Comparison of ENCODE assay signal across 10 cellular contexts in genomic region chr5:138654281-138654867, GRCh38.
A peak's percentile ranks its signal among the peaks of the same experiment; 100 is the strongest.
DNase-seq lines count a peak whose midpoint lies in the region; ATAC-seq and TF ChIP-seq lines count a peak whose summit lies in the region.
"Had no signal": no experiment of that assay in that cellular context is flagged by ENCODE, and none has a peak within 500 bp of the region (broad histone marks: within the 10 kb centered on the region; RNA-seq: fewer than 3 reads in every experiment).

No MANE protein-coding gene starts in this region.

- CTCF ChIA-PET in mammary epithelial cell (lab: Charles Lee; ENCODE audit: low non-redundant PET), result interaction anchor here (0.7 kb wide), 1 partner anchor 603 kb away, joined by 4 read pairs; no protein-coding TSS in a partner anchor
- CTCF ChIA-PET in IMR-90 (lab: Yijun Ruan, JAX), result interaction anchor here (1.2 kb wide), 1 partner anchor 620 kb away, joined by 3 read pairs; no protein-coding TSS in a partner anchor

- 72% methylated on average over 6 of the region's 8 CpGs for WGBS in mammary epithelial cell (ENCODE audit: low coverage, missing lambda C conversion rate)
- 0% methylated on average over 1 of the region's 8 CpGs; no CpG with 5 or more reads in 1 of the 2 experiments for WGBS in IMR-90 (ENCODE audit: extremely low coverage in 2 of 2, insufficient read length in 1 of 2), 2 experiments

- H3K36me3 ChIP-seq in mammary epithelial cell (ENCODE audit: insufficient read depth, low read length), result no peaks in the 10 kb centered on the region
- H3K36me3 ChIP-seq in breast epithelium, result no peaks in the 10 kb centered on the region
- no peaks in the 10 kb centered on the region for H3K36me3 ChIP-seq in IMR-90 (ENCODE audit: control insufficient read depth, insufficient read depth, low read length)

- intact Hi-C loops in mammary epithelial cell (cut with micrococcal nuclease), result loop anchor here (10.0 kb wide), 1 partner anchor 250 kb away; no protein-coding TSS in a partner anchor
- intact Hi-C loops in breast epithelium (cut with DNase I; ENCODE audit: low total_unique reads), result no loop called here
- intact Hi-C loops in IMR-90 (cut with micrococcal nuclease), result no loop called here

- no peaks in the 10 kb centered on the region for H3K79me2 ChIP-seq in mammary epithelial cell (ENCODE audit: insufficient read depth, low read length)

- no peak for TF ChIP-seq RAD21 in IMR-90 (IDR thresholded peaks at IDR 0.05; ENCODE audit: low read length)

- H2AFZ ChIP-seq in mammary epithelial cell (ENCODE audit: low read depth, low read length) (no peak overlapping the region), IMR-90 (replicated peaks; ENCODE audit: low read length, poor library complexity) (no peak overlapping the region)

- no peaks in the 10 kb centered on the region for H3K9me3 ChIP-seq in mammary epithelial cell (replicated peaks; ENCODE audit: insufficient read depth, low read length)
- H3K9me3 ChIP-seq in breast epithelium, result no peaks in the 10 kb centered on the region
- H3K9me3 ChIP-seq in IMR-90 (ENCODE audit: control insufficient read depth, insufficient read depth, low read length), result no peaks in the 10 kb centered on the region

- no TSS peak for BruUV-seq in mammary epithelial cell (replicated peaks; lab: Mats Ljungman, UMichigan)
- no TSS peak for BruUV-seq in IMR-90 (replicated peaks; lab: Mats Ljungman, UMichigan)

- H2BK120ac ChIP-seq in IMR-90 (ENCODE audit: low read depth, low read length), result no peak overlapping the region

- no peak overlapping the region for H3K4ac ChIP-seq in IMR-90 (ENCODE audit: low read depth, low read length)

- H4K91ac ChIP-seq in IMR-90 (ENCODE audit: insufficient read depth, low read depth, low read length), result no peak overlapping the region

- TF ChIP-seq POLR2A in breast epithelium (IDR thresholded peaks at IDR 0.05) (no peak), IMR-90 (IDR thresholded peaks at IDR 0.05; ENCODE audit: low read depth, low read length) (no peak)

- H3K56ac ChIP-seq in IMR-90 (ENCODE audit: extremely low read depth, insufficient read depth, low read length), result no peak overlapping the region

- no peak overlapping the region for H3K23ac ChIP-seq in IMR-90 (ENCODE audit: low read depth, low read length)

- H3K79me1 ChIP-seq in IMR-90 (ENCODE audit: low read depth in 1 of 2, low read length in 2 of 2), result no peaks in the 10 kb centered on the region

- no peak overlapping the region for H2AK9ac ChIP-seq in IMR-90 (replicated peaks; ENCODE audit: low read depth, low read length, poor library complexity)

- DNase-seq in mammary epithelial cell, result peak; percentile 55
- no peak for DNase-seq in breast epithelium (ENCODE audit: low spot score in 2 of 2)
- peak; percentile 78 for DNase-seq in IMR-90
- DNase-seq in activated CD8-positive, alpha-beta memory T cell treated with anti-CD3 and anti-CD28 coated beads for 1 hour (ENCODE audit: extremely low read depth in 1 of 2, low read depth in 1 of 2), result peak; percentile 37 to 40
- DNase-seq in glomerular visceral epithelial cell (ENCODE audit: extremely low spot score), result peak; percentile 93
- peak; percentile 58 to 71 for DNase-seq in stimulated activated CD8-positive, alpha-beta memory T cell treated with anti-CD3 and anti-CD28 coated beads, Interleukin-4, amount 100 ng/mL, for 4 hours (ENCODE audit: low read depth in 2 of 2, low spot score in 1 of 2)
- no peak for DNase-seq in LoVo (ENCODE audit: low spot score)
- no peak for DNase-seq in iPS-NIHi11 (ENCODE audit: low spot score)

- H3K14ac ChIP-seq in IMR-90 (replicated peaks; ENCODE audit: low read depth, low read length), result no peak overlapping the region

- ATAC-seq in IMR-90 (ENCODE audit: low read depth), result peak; percentile 66

- H3K9ac ChIP-seq in mammary epithelial cell (ENCODE audit: insufficient read depth, low read length), result no peak overlapping the region
- H3K9ac ChIP-seq in IMR-90 (ENCODE audit: low read depth, low read length), result no peak overlapping the region

- H3K27ac ChIP-seq in mammary epithelial cell (ENCODE audit: insufficient read depth, low read depth, low read length) (no peak overlapping the region), breast epithelium (no peak overlapping the region), IMR-90 (ENCODE audit: insufficient read depth, low read length) (no peak overlapping the region)
- H3K27ac ChIP-seq: C4-2B, epithelial cell of prostate had no signal

- dilution Hi-C loops in mammary epithelial cell (cut with HindIII; ENCODE audit: low sequenced_read_pairs), result no loop called here
- dilution Hi-C loops in IMR-90 (cut with HindIII; ENCODE audit: low sequenced_read_pairs, unreplicated experiment), result no loop called here

- TF ChIP-seq CTCF in mammary epithelial cell (conservative IDR thresholded peaks at IDR 0.05 in 1 of 2, IDR thresholded peaks at IDR 0.05 in 1 of 2; ENCODE audit: extremely low read depth in 1 of 2, insufficient read depth in 1 of 2, low read depth in 1 of 2, low read length in 2 of 2) (no peak), breast epithelium (IDR thresholded peaks at IDR 0.05) (no peak), IMR-90 (conservative IDR thresholded peaks at IDR 0.05; ENCODE audit: low read depth, low read length) (no peak)

- H4K20me1 ChIP-seq in mammary epithelial cell (ENCODE audit: insufficient read depth, low read length), result no peaks in the 10 kb centered on the region
- H4K20me1 ChIP-seq in IMR-90 (ENCODE audit: insufficient read depth, low read length), result peaks cover 4% of the 10 kb centered on the region; the same call in 1 of the 2 replicates

- H3K18ac ChIP-seq in IMR-90 (ENCODE audit: low read depth, low read length), result no peak overlapping the region

- H3K4me3 ChIP-seq in mammary epithelial cell (replicated peaks in 1 of 3; ENCODE audit: insufficient read depth in 1 of 3, low read depth in 2 of 3, low read length in 3 of 3), result no peak overlapping the region
- no peak overlapping the region for H3K4me3 ChIP-seq in breast epithelium
- H3K4me3 ChIP-seq in IMR-90 (ENCODE audit: insufficient read depth, low read depth, low read length), result no peak overlapping the region

- no peaks in the 10 kb centered on the region for H3K9me1 ChIP-seq in IMR-90 (ENCODE audit: insufficient read depth, low read length)

- H2BK5ac ChIP-seq in IMR-90 (ENCODE audit: low read depth, low read length, poor library complexity, severe bottlenecking), result no peak overlapping the region

- H2AK5ac ChIP-seq in IMR-90 (ENCODE audit: low read depth, low read length), result no peak overlapping the region

- H4K8ac ChIP-seq in IMR-90 (ENCODE audit: low read depth in 2 of 2, low read length in 2 of 2), result no peak overlapping the region

- no peaks in the 10 kb centered on the region for H3K27me3 ChIP-seq in mammary epithelial cell (ENCODE audit: insufficient read depth, low read length)
- no peaks in the 10 kb centered on the region for H3K27me3 ChIP-seq in breast epithelium
- H3K27me3 ChIP-seq in IMR-90 (ENCODE audit: control insufficient read depth, insufficient read depth, low read length), result peaks cover 44% of the 10 kb centered on the region

- in situ Hi-C loops in mammary epithelial cell (cut with MboI; ENCODE audit: low sequenced_read_pairs in 2 of 2) (no loop called here), IMR-90 (cut with MboI; ENCODE audit: low sequenced_read_pairs) (no loop called here)

- no peak overlapping the region for H2BK20ac ChIP-seq in IMR-90 (ENCODE audit: low read depth, low read length)

- no peak overlapping the region for H4K5ac ChIP-seq in IMR-90 (ENCODE audit: low read depth, low read length)

- H3K4me1 ChIP-seq in mammary epithelial cell (ENCODE audit: insufficient read depth, low read length), result peaks cover 13% of the 10 kb centered on the region
- H3K4me1 ChIP-seq in breast epithelium, result no peaks in the 10 kb centered on the region
- H3K4me1 ChIP-seq in IMR-90 (ENCODE audit: control insufficient read depth, insufficient read depth, low read length), result peaks cover 5% of the 10 kb centered on the region; the same call in 1 of the 2 replicates

- no peak overlapping the region for H2BK15ac ChIP-seq in IMR-90 (ENCODE audit: low read depth, low read length)

- H3K4me2 ChIP-seq in mammary epithelial cell (ENCODE audit: insufficient read depth, low read depth, low read length), result no peak overlapping the region
- H3K4me2 ChIP-seq in IMR-90 (ENCODE audit: low read depth, low read length), result no peak overlapping the region

- POLR2A ChIA-PET in IMR-90 (lab: Charles Lee; ENCODE audit: unreplicated experiment), result no interaction called here

TF ChIP-seq in IMR-90, 13 proteins besides CTCF, POLR2A, EP300 and RAD21 (continues in another document):
- TF ChIP-seq MAFK (IDR thresholded peaks at IDR 0.05; ENCODE audit: low read depth, low read length) (no peak), RFX5 (IDR thresholded peaks at IDR 0.05; ENCODE audit: low read depth, low read length) (no peak), FOS (IDR thresholded peaks at IDR 0.05; ENCODE audit: low read depth, low read length) (peak; percentile 78), SMC3 (IDR thresholded peaks at IDR 0.05; ENCODE audit: low read depth, low read length) (no peak), RCOR1 (IDR thresholded peaks at IDR 0.05; ENCODE audit: insufficient replicate concordance, low read length) (no peak), CEBPB (IDR thresholded peaks at IDR 0.05; ENCODE audit: low read depth, low read length) (no peak), CHD1 (IDR thresholded peaks at IDR 0.05; ENCODE audit: low read depth, low read length) (no peak), MAZ (IDR thresholded peaks at IDR 0.05; ENCODE audit: borderline replicate concordance, low read depth, low read length) (no peak; the same call in 1 of the 2 replicates), NFE2L2 (IDR thresholded peaks at IDR 0.05; ENCODE audit: low read depth, low read length) (no peak), USF2 (IDR thresholded peaks at IDR 0.05; ENCODE audit: low read depth, low read length) (no peak; the same call in 1 of the 2 replicates), BHLHE40 (IDR thresholded peaks at IDR 0.05; ENCODE audit: low read depth, low read length) (peak; percentile 84), MXI1 (IDR thresholded peaks at IDR 0.05; ENCODE audit: borderline replicate concordance, low read depth, low read length) (peak; percentile 66; the same call in 1 of the 2 replicates)

Comparison
In these comparisons a context has a peak if more than half of its experiments do, and no peak if none do; other contexts are left out.
1. DNase-seq: peak in mammary epithelial cell (single experiment), IMR-90 (single experiment), activated CD8-positive, alpha-beta memory T cell treated with anti-CD3 and anti-CD28 coated beads for 1 hour (2 of 2), glomerular visceral epithelial cell (single experiment) and stimulated activated CD8-positive, alpha-beta memory T cell treated with anti-CD3 and anti-CD28 coated beads, Interleukin-4, amount 100 ng/mL, for 4 hours (2 of 2); none in breast epithelium (0 of 2), LoVo (single experiment) and iPS-NIHi11 (single experiment).